ENCODE assay signal across 9 cellular contexts in the genomic region with DNA sequence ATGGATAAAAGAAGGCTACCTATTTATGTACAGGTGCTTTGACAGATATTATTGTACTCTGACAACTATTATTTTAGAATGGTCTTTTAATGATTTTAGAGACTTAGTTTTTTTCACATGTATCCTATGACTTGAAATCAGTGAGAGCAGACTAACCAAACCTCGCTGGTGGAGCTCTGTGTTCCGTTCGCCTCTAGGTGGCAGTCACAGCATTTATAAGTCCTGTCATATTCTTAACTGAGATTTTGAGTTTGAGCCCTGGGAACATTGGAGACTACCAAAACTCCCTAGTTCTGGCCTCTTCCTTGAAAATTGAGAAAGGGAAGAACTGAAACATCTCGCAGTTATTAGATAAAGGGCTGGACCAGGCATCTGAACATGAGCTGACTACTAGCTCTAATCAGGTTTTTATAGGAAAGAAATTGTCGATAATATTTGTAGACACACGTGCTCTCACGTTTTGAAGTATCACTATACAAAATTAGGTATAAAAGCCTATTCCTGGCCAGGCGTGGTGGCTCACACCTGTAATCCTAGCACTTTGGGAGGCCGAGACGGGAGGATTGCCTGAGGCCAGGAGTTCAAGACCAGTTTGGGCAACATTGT. TPM values are rescaled to one million over a fixed set of nuclear protein-coding genes. Genes with fewer than 3 reads are reported as not detected.
DNase-seq lines count a peak whose midpoint lies in the region; ATAC-seq and TF ChIP-seq lines count a peak whose summit lies in the region.
"Had no signal": no experiment of that assay in that cellular context is flagged by ENCODE, and none has a peak within 500 bp of the region (broad histone marks: within the 10 kb centered on the region; RNA-seq: fewer than 3 reads in every experiment).

No MANE protein-coding gene starts in this region.

- CTCF ChIA-PET in PC-3 (lab: Charles Lee): interaction anchor here (0.6 to 2.1 kb wide), 11 partner anchors 22 to 277 kb away, joined by 3 to 52 read pairs (median 4); a partner anchor contains a TSS

- H3K36me3 ChIP-seq in PC-3 (ENCODE audit: low read depth, low read length): peaks cover 6% of the 10 kb centered on the region; the same call in 1 of the 2 replicates

- intact Hi-C loops in PC-3 (cut with micrococcal nuclease): loop anchor here (5.0 kb wide), 1 partner anchor 168 kb away; no protein-coding TSS in a partner anchor

- ATAC-seq in PC-3 (peak; percentile 26), GM18861 (IDR thresholded peaks at IDR 0.05; ENCODE audit: unreplicated experiment) (no peak)
- ATAC-seq in activated T-cell treated with anti-CD3 and anti-CD28 coated beads, Interleukin-2, amount 50 U/mL, for 4 hours: peak; percentile 53 to 62

- H3K4me3 Mint-ChIP-seq in activated T-cell treated with anti-CD3 and anti-CD28 coated beads, Interleukin-2, amount 50 U/mL, for 4 hours: no peak overlapping the region
- no peak overlapping the region for H3K4me3 Mint-ChIP-seq in nephron progenitor cell
- H3K4me3 Mint-ChIP-seq: activated naive CD4-positive, alpha-beta T cell treated with anti-CD3 and anti-CD28 coated beads, Interleukin-2, amount 50 U/mL, for 24 hours had no signal

- H3K4me1 ChIP-seq in PC-3 (ENCODE audit: insufficient read depth, low read length): peaks cover 20% of the 10 kb centered on the region

- no TSS peak for BruUV-seq in PC-3 (replicated peaks; lab: Mats Ljungman, UMichigan)

- no peak overlapping the region for H2AFZ ChIP-seq in PC-3 (ENCODE audit: low read length)

- no peak overlapping the region for H3K9ac ChIP-seq in PC-3 (ENCODE audit: low read length)

- no peak overlapping the region for H3K27ac Mint-ChIP-seq in nephron progenitor cell
- H3K27ac Mint-ChIP-seq: activated naive CD4-positive, alpha-beta T cell treated with anti-CD3 and anti-CD28 coated beads, Interleukin-2, amount 50 U/mL, for 24 hours had no signal

- no peak overlapping the region for H3K4me3 ChIP-seq in Jurkat, Clone E6-1 (ENCODE audit: low read length)
- no peak overlapping the region for H3K4me3 ChIP-seq in PC-3 (ENCODE audit: low read length)

- no peaks in the 10 kb centered on the region for H3K27me3 ChIP-seq in PC-3 (ENCODE audit: low read length)

- no peaks in the 10 kb centered on the region for H3K9me3 Mint-ChIP-seq in activated T-cell treated with anti-CD3 and anti-CD28 coated beads, Interleukin-2, amount 50 U/mL, for 4 hours
- H3K9me3 Mint-ChIP-seq in nephron progenitor cell: no peaks in the 10 kb centered on the region
- H3K9me3 Mint-ChIP-seq: activated naive CD4-positive, alpha-beta T cell treated with anti-CD3 and anti-CD28 coated beads, Interleukin-2, amount 50 U/mL, for 24 hours had no signal

- no peaks in the 10 kb centered on the region for H3K9me2 ChIP-seq in PC-3 (replicated peaks; ENCODE audit: low read length)

- no peak overlapping the region for H3K4me2 ChIP-seq in PC-3 (ENCODE audit: low read length)

- no peaks in the 10 kb centered on the region for H3K79me2 ChIP-seq in PC-3 (ENCODE audit: low read length)

- no peaks in the 10 kb centered on the region for H4K20me1 ChIP-seq in PC-3 (ENCODE audit: low read length)

- no peaks in the 10 kb centered on the region for H3K27me3 Mint-ChIP-seq in activated T-cell treated with anti-CD3 and anti-CD28 coated beads, Interleukin-2, amount 50 U/mL, for 4 hours (ENCODE audit: low read depth)
- H3K27me3 Mint-ChIP-seq in nephron progenitor cell (ENCODE audit: low read depth, poor library complexity): no peaks in the 10 kb centered on the region
- H3K27me3 Mint-ChIP-seq: activated naive CD4-positive, alpha-beta T cell treated with anti-CD3 and anti-CD28 coated beads, Interleukin-2, amount 50 U/mL, for 24 hours had no signal

- H3K27ac ChIP-seq in PC-3 (ENCODE audit: low read length): no peak overlapping the region

- no peaks in the 10 kb centered on the region for H3K4me1 Mint-ChIP-seq in activated T-cell treated with anti-CD3 and anti-CD28 coated beads, Interleukin-2, amount 50 U/mL, for 4 hours (ENCODE audit: low read depth)
- H3K4me1 Mint-ChIP-seq in nephron progenitor cell: peaks cover 8% of the 10 kb centered on the region
- H3K4me1 Mint-ChIP-seq: activated naive CD4-positive, alpha-beta T cell treated with anti-CD3 and anti-CD28 coated beads, Interleukin-2, amount 50 U/mL, for 24 hours had no signal

- DNase-seq in DMS53 (lab: John Stamatoyannopoulos, UW) (peak; percentile 83), PC-3 (peak; percentile 80), fibroblast of gingiva (ENCODE audit: low read depth) (peak; percentile 81), nephron progenitor cell (peak; percentile 62), stromal cell of bone marrow (ENCODE audit: low read depth) (peak; percentile 72)
- peak; percentile 71 for DNase-seq in Jurkat, Clone E6-1 (ENCODE audit: low read depth, low spot score)
- DNase-seq in activated T-cell treated with anti-CD3 and anti-CD28 coated beads, Interleukin-2, amount 50 U/mL, for 4 hours: peak; percentile 53

- no peaks in the 10 kb centered on the region for H3F3A ChIP-seq in PC-3 (ENCODE audit: low read length, unreplicated experiment)

- no peaks in the 10 kb centered on the region for H3K9me3 ChIP-seq in PC-3 (ENCODE audit: low read length)

- H3K36me3 Mint-ChIP-seq in activated T-cell treated with anti-CD3 and anti-CD28 coated beads, Interleukin-2, amount 50 U/mL, for 4 hours (ENCODE audit: insufficient read depth): peaks cover 16% of the 10 kb centered on the region
- no peaks in the 10 kb centered on the region for H3K36me3 Mint-ChIP-seq in nephron progenitor cell (ENCODE audit: low read depth)

- POLR2A ChIA-PET in PC-3 (lab: Charles Lee; ENCODE audit: unreplicated experiment): interaction anchor here (0.6 kb wide), 1 partner anchor 55 kb away, joined by 4 read pairs; no protein-coding TSS in a partner anchor

- TF ChIP-seq CTCF in PC-3 (conservative IDR thresholded peaks at IDR 0.05; ENCODE audit: low read depth, low read length) (peak; percentile 92), nephron progenitor cell (IDR thresholded peaks at IDR 0.05) (peak; percentile 66)

RNA-seq across cellular contexts. Expression of a gene that starts 48.3 kb away (rescaled TPM):
- 15.8 TPM for polyA plus RNA-seq in Jurkat, Clone E6-1 (2012; ENCODE audit: insufficient read depth, insufficient read length)
- total RNA-seq in PC-3 (2014; rRNA removed): 34.7 and 40.3 TPM in 2 replicates
- total RNA-seq in activated T-cell treated with anti-CD3 and anti-CD28 coated beads, Interleukin-2, amount 50 U/mL, for 4 hours: 10 to 100 TPM; 21.1 to 25.0 (median 21.1) TPM

RNA-seq across cellular contexts. Expression of a gene that starts 48.6 kb away (rescaled TPM):
- 31.8 TPM for polyA plus RNA-seq in Jurkat, Clone E6-1 (2012; ENCODE audit: insufficient read depth, insufficient read length)
- 12.5 and 13.9 TPM in 2 replicates for total RNA-seq in PC-3 (2014; rRNA removed)
- total RNA-seq in activated T-cell treated with anti-CD3 and anti-CD28 coated beads, Interleukin-2, amount 50 U/mL, for 4 hours: 10 to 100 TPM; 14.9 to 16.8 (median 15.9) TPM
